ENCODE assay signal across 1 cellular context in the genomic region with DNA sequence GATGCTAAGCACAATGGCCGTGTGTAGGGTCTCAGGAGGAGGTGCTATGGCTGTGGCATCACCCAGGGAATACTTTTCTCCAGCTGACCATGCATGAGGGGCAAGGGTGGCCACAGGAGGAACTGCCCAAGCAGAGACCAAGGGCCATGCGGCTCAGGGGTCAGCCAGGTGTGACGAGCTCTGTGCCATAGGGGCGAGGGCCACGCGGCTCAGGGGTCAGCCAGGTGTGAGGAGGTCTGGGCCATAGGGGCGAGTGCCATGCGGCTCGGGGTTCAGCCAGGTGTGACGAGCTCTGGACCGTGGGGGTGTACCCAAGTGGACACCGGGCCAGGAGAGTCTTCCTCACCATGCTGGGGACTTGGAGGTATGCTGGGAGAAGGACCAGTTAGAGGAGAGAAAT.
A peak's percentile ranks its signal among the peaks of the same experiment; 100 is the strongest.
TF ChIP-seq lines count a peak whose summit lies in the region.

No MANE protein-coding gene starts in this region.

TF ChIP-seq in GM12878, 131 proteins besides CTCF, POLR2A, EP300 and RAD21:
- TF ChIP-seq PAX5 (IDR thresholded peaks at IDR 0.05; ENCODE audit: borderline replicate concordance, low read depth, low read length) (peak; percentile 84), RCOR1 (conservative IDR thresholded peaks at IDR 0.05; ENCODE audit: low read depth, low read length) (no peak), MEF2A (IDR thresholded peaks at IDR 0.05; ENCODE audit: insufficient read depth, low read depth, low read length) (no peak)
